Comparison of ENCODE assay signal across 11 cellular contexts in the genomic region with DNA sequence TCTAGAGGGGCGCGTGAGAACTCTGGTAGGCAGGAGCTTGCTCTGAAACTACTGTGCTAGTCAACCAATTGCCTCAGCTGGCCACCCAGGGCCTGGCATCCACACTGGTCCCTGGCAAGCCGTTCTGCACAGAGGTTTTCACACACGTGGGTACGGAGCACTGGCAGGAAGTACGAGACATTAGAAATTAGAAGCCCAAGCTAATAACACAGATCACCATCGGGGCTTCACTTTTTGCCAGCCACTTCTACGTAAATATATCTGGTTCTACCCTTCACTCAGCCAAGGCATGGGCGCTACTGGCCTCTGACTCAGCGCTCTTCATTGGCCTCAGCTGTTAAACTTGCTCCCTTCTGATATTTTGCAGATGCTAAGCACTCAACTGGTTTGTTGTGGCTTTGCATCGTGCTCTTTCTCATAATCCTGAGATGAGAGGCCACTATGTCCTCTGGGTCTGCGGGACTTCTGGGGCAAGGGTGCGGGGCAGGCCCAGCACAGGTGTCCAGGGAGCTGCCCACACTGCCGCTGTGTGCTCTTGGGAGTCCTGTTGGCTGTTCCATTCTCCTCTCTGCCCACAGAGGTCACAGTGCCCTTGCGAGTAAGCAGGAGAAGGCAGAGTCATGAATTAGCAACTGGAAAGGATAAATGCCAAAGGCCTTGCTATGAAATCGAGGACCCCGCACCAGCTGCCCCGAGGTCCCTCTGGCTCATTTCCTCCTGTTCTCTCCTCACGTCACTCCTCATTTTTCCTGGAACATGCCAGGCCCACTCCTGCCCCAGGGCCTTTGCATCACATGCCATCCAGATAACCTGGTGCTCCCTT. TPM values are rescaled to one million over a fixed set of nuclear protein-coding genes. Genes with fewer than 3 reads are reported as not detected.
DNase-seq lines count a peak whose midpoint lies in the region; ATAC-seq and TF ChIP-seq lines count a peak whose summit lies in the region.
"Had no signal": no experiment of that assay in that cellular context is flagged by ENCODE, and none has a peak within 500 bp of the region (broad histone marks: within the 10 kb centered on the region; RNA-seq: fewer than 3 reads in every experiment).

No MANE protein-coding gene starts in this region.

- no peaks in the 10 kb centered on the region for H3K9me2 ChIP-seq in PC-9 (ENCODE audit: insufficient read depth)

- H4K8ac ChIP-seq in H9 (replicated peaks; ENCODE audit: insufficient read length, low read depth, low read length), result no peak overlapping the region

- H3K9me3 ChIP-seq in PC-9 (ENCODE audit: insufficient read depth, low read depth) (no peaks in the 10 kb centered on the region), esophagus (ENCODE audit: control insufficient read depth in 2 of 2, insufficient read depth in 1 of 2, low read depth in 1 of 2, low read length in 1 of 2) (no peaks in the 10 kb centered on the region), H9 (ENCODE audit: control insufficient read depth, low read depth, low read length) (no peaks in the 10 kb centered on the region)

- H3F3A ChIP-seq in PC-9 (ENCODE audit: insufficient read depth, low read depth), result peaks cover 37% of the 10 kb centered on the region

- WGBS in esophagus, 2 donors, result 67 to 78% methylated on average over 19 of the region's 19 CpGs
- WGBS in H9 (ENCODE audit: extremely low coverage, insufficient read length, low lambda C conversion rate), result no CpG with 5 or more reads among the region's 19 CpGs

- H3K4me2 ChIP-seq in PC-9 (peak overlapping the region; percentile 9; the same call in 1 of the 2 replicates), H9 (ENCODE audit: insufficient read depth, insufficient read length, low read length) (no peak overlapping the region)

- TF ChIP-seq CTCF in PC-9 (conservative IDR thresholded peaks at IDR 0.05) (no peak), osteocyte (IDR thresholded peaks at IDR 0.05) (no peak), H9 (conservative IDR thresholded peaks at IDR 0.05) (no peak)

- no peak overlapping the region for H2BK20ac ChIP-seq in H9 (ENCODE audit: low read depth, low read length, poor library complexity, severe bottlenecking)

- no peaks in the 10 kb centered on the region for H3K27me3 Mint-ChIP-seq in osteocyte (ENCODE audit: unreplicated experiment)
- no peaks in the 10 kb centered on the region for H3K27me3 Mint-ChIP-seq in activated T-cell treated with anti-CD3 and anti-CD28 coated beads, Interleukin-2, amount 50 U/mL, for 4 hours (ENCODE audit: low read depth)
- no peaks in the 10 kb centered on the region for H3K27me3 Mint-ChIP-seq in H9 (ENCODE audit: low read depth)
- H3K27me3 Mint-ChIP-seq: activated B cell treated with CpG ODN at 0.5 μM for 24 hours had no signal

- H3K9me3 Mint-ChIP-seq in osteocyte (ENCODE audit: unreplicated experiment), result no peaks in the 10 kb centered on the region
- H3K9me3 Mint-ChIP-seq in activated T-cell treated with anti-CD3 and anti-CD28 coated beads, Interleukin-2, amount 50 U/mL, for 4 hours, result no peaks in the 10 kb centered on the region
- peaks cover 0 to 3% of the 10 kb centered on the region in 2 experiments; a peak in 1 of 5 replicates for H3K9me3 Mint-ChIP-seq in H9
- H3K9me3 Mint-ChIP-seq: activated B cell treated with CpG ODN at 0.5 μM for 24 hours had no signal

- H2AFZ ChIP-seq in PC-9, result no peak overlapping the region
- no peak overlapping the region for H2AFZ ChIP-seq in H9 (ENCODE audit: low read length)

- no peaks in the 10 kb centered on the region for H3K23me2 ChIP-seq in H9 (ENCODE audit: insufficient read length, low read depth, low read length, poor library complexity, severe bottlenecking)

- H3K79me2 ChIP-seq in PC-9 (ENCODE audit: low read depth), result no peaks in the 10 kb centered on the region
- no peaks in the 10 kb centered on the region for H3K79me2 ChIP-seq in H9 (ENCODE audit: insufficient read depth, low read length)

- H4K5ac ChIP-seq in H9 (ENCODE audit: insufficient read length, low read depth, low read length), result no peak overlapping the region

- no peaks in the 10 kb centered on the region for H3K79me1 ChIP-seq in H9 (ENCODE audit: insufficient read depth, low read depth, low read length, poor library complexity, severe bottlenecking)

- H3K36me3 Mint-ChIP-seq in osteocyte (ENCODE audit: unreplicated experiment), result no peaks in the 10 kb centered on the region
- no peaks in the 10 kb centered on the region for H3K36me3 Mint-ChIP-seq in activated T-cell treated with anti-CD3 and anti-CD28 coated beads, Interleukin-2, amount 50 U/mL, for 4 hours (ENCODE audit: insufficient read depth)
- no peaks in the 10 kb centered on the region for H3K36me3 Mint-ChIP-seq in H9 (ENCODE audit: insufficient read depth in 1 of 3, low read depth in 3 of 3)

- no peak overlapping the region for H3K4ac ChIP-seq in H9 (ENCODE audit: low read depth, low read length)

- H4K91ac ChIP-seq in H9 (ENCODE audit: insufficient read length, low read depth, low read length), result no peak overlapping the region

- H3K4me1 Mint-ChIP-seq in osteocyte (ENCODE audit: unreplicated experiment), result peaks cover 55% of the 10 kb centered on the region
- H3K4me1 Mint-ChIP-seq in activated T-cell treated with anti-CD3 and anti-CD28 coated beads, Interleukin-2, amount 50 U/mL, for 4 hours (ENCODE audit: low read depth), result no peaks in the 10 kb centered on the region
- H3K4me1 Mint-ChIP-seq in H9, result peaks cover 8 to 15% of the 10 kb centered on the region in 2 experiments

- H3K4me3 ChIP-seq in PC-9 (no peak overlapping the region), esophagus (ENCODE audit: low read depth in 1 of 2, low read length in 2 of 2) (no peak overlapping the region)

- peaks cover 54% of the 10 kb centered on the region for H3K4me1 ChIP-seq in PC-9 (replicated peaks; ENCODE audit: insufficient read depth)
- H3K4me1 ChIP-seq in esophagus (ENCODE audit: control insufficient read depth in 2 of 2, insufficient read depth in 2 of 2, low read length in 1 of 2), result peaks cover 8 to 22% of the 10 kb centered on the region in 2 donors
- H3K4me1 ChIP-seq in H9 (ENCODE audit: insufficient read depth, low read length), result 0 out of 2 replicates have a peak, but pooled peaks cover 2% of the 10 kb centered on the region

- no peak overlapping the region for H3K18ac ChIP-seq in H9 (ENCODE audit: insufficient read length, low read depth, low read length)

- H3K27me3 ChIP-seq in PC-9 (ENCODE audit: insufficient read depth, low read depth) (no peaks in the 10 kb centered on the region), esophagus (ENCODE audit: control insufficient read depth in 1 of 2, insufficient read depth in 2 of 2, low read length in 2 of 2) (no peaks in the 10 kb centered on the region), H9 (ENCODE audit: insufficient read depth, low read length) (no peaks in the 10 kb centered on the region)

- POLR2A ChIA-PET in PC-9 (lab: Charles Lee; ENCODE audit: unreplicated experiment), result no interaction called here

- no peak overlapping the region for H2BK5ac ChIP-seq in H9 (ENCODE audit: insufficient read length, low read length)

- no peak overlapping the region; the same call in 1 of the 2 replicates for H3K14ac ChIP-seq in H9 (ENCODE audit: insufficient read depth, low read length)

- no peak overlapping the region for H3K23ac ChIP-seq in H9 (ENCODE audit: insufficient read length, low read depth, low read length)

- H3K9ac ChIP-seq in H9 (ENCODE audit: extremely low read depth, insufficient read length, low read length), result no peak overlapping the region

- H3T11ph ChIP-seq in H9 (ENCODE audit: low read length), result no peak overlapping the region

- no peak overlapping the region for H2AK5ac ChIP-seq in H9 (ENCODE audit: insufficient read length, low read length)

- no TSS peak for BruUV-seq in PC-9 (replicated peaks; lab: Mats Ljungman, UMichigan)

- no peak for ATAC-seq in activated T-cell treated with anti-CD3 and anti-CD28 coated beads, Interleukin-2, amount 50 U/mL, for 4 hours

- H3K27ac ChIP-seq in PC-9 (peak overlapping the region; percentile 63), esophagus (ENCODE audit: low read depth in 2 of 2, low read length in 1 of 2) (peak overlapping the region; percentile 46 to 79), H9 (ENCODE audit: insufficient read length, low read depth, low read length) (no peak overlapping the region)

- H3K27ac Mint-ChIP-seq in osteocyte (ENCODE audit: unreplicated experiment) (peak overlapping the region; percentile 68), H9 (no peak overlapping the region)
- H3K27ac Mint-ChIP-seq: activated B cell treated with CpG ODN at 0.5 μM for 24 hours had no signal

- no peak overlapping the region for H3K56ac ChIP-seq in H9 (ENCODE audit: insufficient read length, low read depth, low read length)

- H2BK15ac ChIP-seq in H9 (ENCODE audit: low read depth, low read length), result no peak overlapping the region

- H3K4me3 Mint-ChIP-seq in osteocyte (ENCODE audit: unreplicated experiment), result no peak overlapping the region
- no peak overlapping the region for H3K4me3 Mint-ChIP-seq in activated T-cell treated with anti-CD3 and anti-CD28 coated beads, Interleukin-2, amount 50 U/mL, for 4 hours
- no peak overlapping the region for H3K4me3 Mint-ChIP-seq in H9
- H3K4me3 Mint-ChIP-seq: activated B cell treated with CpG ODN at 0.5 μM for 24 hours had no signal

- H2BK12ac ChIP-seq in H9 (ENCODE audit: insufficient read length, low read depth, low read length), result no peak overlapping the region

- DNase-seq in EH (ENCODE audit: low read depth), result peak; percentile 82
- DNase-seq in PC-9, result no peak
- DNase-seq in osteocyte (ENCODE audit: extremely low spot score, unreplicated experiment), result no peak
- DNase-seq in activated T-cell treated with anti-CD3 and anti-CD28 coated beads, Interleukin-2, amount 50 U/mL, for 4 hours, result no peak
- no peak for DNase-seq in H9
- DNase-seq in activated CD4-positive, CD25-positive, alpha-beta regulatory T cell (lab: John Stamatoyannopoulos, UW), result no peak
- DNase-seq in DMS53 (lab: John Stamatoyannopoulos, UW), result no peak
- DNase-seq: activated B cell treated with CpG ODN at 0.5 μM for 24 hours; activated effector memory CD4-positive, alpha-beta T cell treated with anti-CD3 and anti-CD28 coated beads, Interleukin-2, amount 50 U/mL, for 16 hours; NCI-H526 treated with DMSO at 0.1 percent for 48 hours had no signal

- H4K20me1 ChIP-seq in PC-9 (ENCODE audit: insufficient read depth) (no peaks in the 10 kb centered on the region), H9 (ENCODE audit: control insufficient read depth, insufficient read depth, insufficient read length) (no peaks in the 10 kb centered on the region)

- no peaks in the 10 kb centered on the region for H3K36me3 ChIP-seq in PC-9 (ENCODE audit: low read depth)
- no peaks in the 10 kb centered on the region for H3K36me3 ChIP-seq in esophagus (ENCODE audit: control insufficient read depth in 2 of 2, insufficient read depth in 2 of 2, low read length in 1 of 2)

- intact Hi-C loops in PC-9 (cut with micrococcal nuclease; ENCODE audit: unreplicated experiment), result loop anchor here (2.0 kb wide), 1 partner anchor 35 kb away; the partner anchor contains the start of gene MAT2A

- CTCF ChIA-PET in PC-9 (lab: Charles Lee), result no interaction called here

- H2BK120ac ChIP-seq in H9 (ENCODE audit: low read depth, low read length, poor library complexity, severe bottlenecking), result no peak overlapping the region

RNA-seq across cellular contexts. Expression of gene MAT2A, which starts 35.1 kb away (rescaled TPM):
- total RNA-seq in PC-9 (2021), result 169 and 206 TPM in 2 replicates
- polyA plus RNA-seq in esophagus, result 100 to 1,000 TPM in 1 of 2 donors, 10 to 100 TPM in 1; 53.9 to 113 TPM
- total RNA-seq in osteocyte, result 178 and 183 TPM in 2 replicates
- total RNA-seq in activated T-cell treated with anti-CD3 and anti-CD28 coated beads, Interleukin-2, amount 50 U/mL, for 4 hours, result 100 to 1,000 TPM; 399 to 423 (median 404) TPM
- total RNA-seq in H9 (2021), result 447 and 459 TPM in 2 replicates

RNA-seq across cellular contexts. Expression of gene GGCX, which starts 57.5 kb away (rescaled TPM):
- total RNA-seq in PC-9 (2021) (30.2 and 30.6 TPM in 2 replicates), osteocyte (58.2 and 59.6 TPM in 2 replicates), H9 (2021) (32.2 and 32.9 TPM in 2 replicates)
- polyA plus RNA-seq in esophagus, result 10 to 100 TPM; 10.2 to 18.1 TPM
- total RNA-seq in activated T-cell treated with anti-CD3 and anti-CD28 coated beads, Interleukin-2, amount 50 U/mL, for 4 hours, result 10 to 100 TPM; 20.8 to 24.0 (median 22.1) TPM
